Comparison of ENCODE assay signal across 12 cellular contexts in the genomic region with DNA sequence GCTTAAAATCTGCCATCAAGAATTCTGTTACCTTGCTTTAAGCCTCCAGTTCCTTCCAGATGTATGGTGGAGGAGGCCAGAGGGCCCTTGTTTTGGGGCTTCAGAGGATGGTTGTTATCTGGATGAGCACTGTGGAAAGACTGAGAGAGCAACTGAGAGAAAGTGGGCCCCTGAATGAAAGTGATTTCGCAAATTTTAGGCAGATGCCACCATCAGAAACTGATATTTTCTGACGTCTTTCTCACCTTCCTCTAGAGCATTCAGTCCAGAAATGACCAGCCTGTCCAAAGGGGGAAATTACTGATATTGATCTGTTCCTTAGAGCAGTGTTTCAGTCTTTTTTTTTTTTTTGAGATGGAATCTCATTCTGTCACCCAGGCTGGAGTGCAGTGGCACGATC. TPM values are rescaled to one million over a fixed set of nuclear protein-coding genes. Genes with fewer than 3 reads are reported as not detected.
A peak's percentile ranks its signal among the peaks of the same experiment; 100 is the strongest.
DNase-seq lines count a peak whose midpoint lies in the region; ATAC-seq, FAIRE-seq and TF ChIP-seq lines count a peak whose summit lies in the region.
"Had no signal": no experiment of that assay in that cellular context is flagged by ENCODE, and none has a peak within 500 bp of the region (broad histone marks: within the 10 kb centered on the region; RNA-seq: fewer than 3 reads in every experiment).

No MANE protein-coding gene starts in this region.

- POLR2A ChIA-PET in PC-9 (lab: Charles Lee; ENCODE audit: unreplicated experiment): interaction anchor here (0.6 to 1.4 kb wide), 8 partner anchors 8 to 1056 kb away, joined by 3 to 12 read pairs (median 8); partner anchors contain the start of genes ABCC5 and ATP11B

- no peaks in the 10 kb centered on the region for H3K9me2 ChIP-seq in PC-9 (ENCODE audit: insufficient read depth)

- FAIRE-seq in small intestine (lab: Jason Lieb, UNC): no peak

- H3K27ac ChIP-seq in PC-9 (peak overlapping the region; percentile 85), small intestine (ENCODE audit: low read depth in 1 of 2, low read length in 1 of 2) (peak overlapping the region; percentile 84 to 87)
- H3K27ac ChIP-seq: VCaP had no signal

- H3K27me3 ChIP-seq in PC-9 (ENCODE audit: insufficient read depth, low read depth) (no peaks in the 10 kb centered on the region), small intestine (ENCODE audit: control insufficient read depth in 2 of 2, insufficient read depth in 2 of 2, low read length in 2 of 2) (no peaks in the 10 kb centered on the region)

- H3K4me3 ChIP-seq in PC-9 (no peak overlapping the region; the same call in 1 of the 2 replicates), epithelial cell of esophagus (ENCODE audit: low read length) (peak overlapping the region; percentile 16), small intestine (ENCODE audit: low read depth in 1 of 2, low read length in 2 of 2) (peak overlapping the region in 1 of 2 donors; percentile 34)

- intact Hi-C loops in PC-9 (cut with micrococcal nuclease; ENCODE audit: unreplicated experiment): loop anchor here (1.0 to 5.0 kb wide), 4 partner anchors 8 to 474 kb away; partner anchors contain the start of gene ATP11B

- H3K36me3 ChIP-seq in PC-9 (ENCODE audit: low read depth): peaks cover 29% of the 10 kb centered on the region
- peaks cover 0 to 7% of the 10 kb centered on the region in 2 donors for H3K36me3 ChIP-seq in small intestine (ENCODE audit: control insufficient read depth in 2 of 2, insufficient read depth in 2 of 2, low read length in 2 of 2)

- no peak overlapping the region for H2AFZ ChIP-seq in PC-9

- CTCF ChIA-PET in PC-9 (lab: Charles Lee): interaction anchor here (0.6 to 1.5 kb wide), 5 partner anchors 8 to 116 kb away, joined by 3 to 7 read pairs (median 5); no protein-coding TSS in a partner anchor

- no peaks in the 10 kb centered on the region for H3K9me3 ChIP-seq in PC-9 (ENCODE audit: insufficient read depth, low read depth)
- H3K9me3 ChIP-seq in small intestine (ENCODE audit: control insufficient read depth, low read depth): no peaks in the 10 kb centered on the region

- 21 to 64% (median 35%) methylated on average over 3 of the region's 3 CpGs for WGBS in small intestine, 3 donors

- no peak for TF ChIP-seq CTCF in PC-9 (conservative IDR thresholded peaks at IDR 0.05)
- no peak for TF ChIP-seq CTCF in epithelial cell of esophagus (IDR thresholded peaks at IDR 0.05; ENCODE audit: insufficient read depth, low read depth, low read length, missing control alignments)

- no peak for DNase-seq in activated CD4-positive, CD25-positive, alpha-beta regulatory T cell (lab: John Stamatoyannopoulos, UW)
- DNase-seq in PC-9: no peak
- DNase-seq in epithelial cell of esophagus (ENCODE audit: low read depth): no peak
- DNase-seq in small intestine: no peak
- no peak for DNase-seq in MV-4-11 (lab: John Stamatoyannopoulos, UW)
- no peak for DNase-seq in HPDE6-E6E7 (ENCODE audit: extremely low spot score)
- DNase-seq in H4 (ENCODE audit: low spot score): no peak
- DNase-seq: CD4-positive, alpha-beta T cell; NCI-H1436 treated with DMSO at 0.1 percent for 48 hours had no signal

- peak; percentile 28 to 29 for ATAC-seq in activated CD4-positive, CD25-positive, alpha-beta regulatory T cell treated with anti-CD3 and anti-CD28 coated beads, Interleukin-2, amount 50 U/mL, for 24 hours

- H3K4me2 ChIP-seq in PC-9: peak overlapping the region; percentile 68

- peaks cover 42% of the 10 kb centered on the region for H3F3A ChIP-seq in PC-9 (ENCODE audit: insufficient read depth, low read depth)

- H4K20me1 ChIP-seq in PC-9 (ENCODE audit: insufficient read depth): no peaks in the 10 kb centered on the region

- H3K79me2 ChIP-seq in PC-9 (ENCODE audit: low read depth): peaks cover 96% of the 10 kb centered on the region

- H3K4me1 ChIP-seq in PC-9 (replicated peaks; ENCODE audit: insufficient read depth) (peaks cover 68% of the 10 kb centered on the region), small intestine (ENCODE audit: control insufficient read depth in 2 of 2, insufficient read depth in 1 of 2, low read depth in 1 of 2, low read length in 1 of 2) (peaks cover 10 to 16% of the 10 kb centered on the region in 2 donors)

- BruUV-seq in PC-9 (replicated peaks; lab: Mats Ljungman, UMichigan): no TSS peak

RNA-seq across cellular contexts. Expression of gene B3GNT5, which starts 13.4 kb away (rescaled TPM):
- 30.7 and 33.6 TPM in 2 replicates for total RNA-seq in PC-9 (2021)
- 10 to 100 TPM; 23.4 to 47.9 (median 42.7) TPM for polyA plus RNA-seq in small intestine
- total RNA-seq in H4 (2014; rRNA removed; shearing (Covaris generic)): 6.4 and 14.7 TPM in 2 replicates
- total RNA-seq: HFFc6 had no signal
